22 cellular contexts compared by ENCODE assay signal in the genomic region with DNA sequence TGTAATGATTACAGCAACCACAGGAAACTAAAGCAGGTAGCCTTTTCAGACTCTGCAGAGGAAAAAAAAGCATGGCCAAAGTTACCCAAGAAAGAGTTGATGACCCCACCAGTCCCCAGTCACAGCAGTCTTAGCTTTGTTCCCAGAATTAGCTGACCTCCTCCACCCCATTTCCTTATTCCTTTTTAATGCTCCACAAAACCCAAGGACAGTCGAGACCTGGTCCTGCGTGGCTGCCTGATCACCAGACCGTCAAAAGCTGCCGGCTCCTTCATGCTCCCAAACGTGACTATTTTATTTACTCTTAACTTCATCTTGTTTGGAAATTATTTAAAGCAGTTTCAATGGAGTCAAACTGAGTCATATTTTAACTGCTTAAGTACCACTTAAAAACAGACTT. TPM values are rescaled to one million over a fixed set of nuclear protein-coding genes. Genes with fewer than 3 reads are reported as not detected.
DNase-seq lines count a peak whose midpoint lies in the region; FAIRE-seq and TF ChIP-seq lines count a peak whose summit lies in the region.
"Had no signal": no experiment of that assay in that cellular context is flagged by ENCODE, and none has a peak within 500 bp of the region (broad histone marks: within the 10 kb centered on the region; RNA-seq: fewer than 3 reads in every experiment).

No MANE protein-coding gene starts in this region.

- H3K27me3 ChIP-seq in BLaER1 treated with 17β-estradiol and CSF1 and Interleukin-3, amounts not matched to agents 10 nM and 100 nM = no peaks in the 10 kb centered on the region
- H3K27me3 ChIP-seq in astrocyte (ENCODE audit: insufficient read depth, low read length) = peaks cover 7% of the 10 kb centered on the region
- no peaks in the 10 kb centered on the region for H3K27me3 ChIP-seq in brain microvascular endothelial cell (replicated peaks)

- H3K27ac Mint-ChIP-seq in astrocyte (ENCODE audit: unreplicated experiment) = no peak overlapping the region

- in situ Hi-C loops in brain microvascular endothelial cell (cut with HindIII; ENCODE audit: low pct_ligation_motif_present, low sequenced_read_pairs) = no loop called here

- H4K20me1 ChIP-seq in BLaER1 treated with 17β-estradiol and CSF1 and Interleukin-3, amounts not matched to agents 10 nM and 100 nM = no peaks in the 10 kb centered on the region; a peak in 1 of 22 replicates
- H4K20me1 ChIP-seq in astrocyte (ENCODE audit: insufficient read depth, low read length) = no peaks in the 10 kb centered on the region

- H3K36me3 ChIP-seq in BLaER1 treated with 17β-estradiol and CSF1 and Interleukin-3, amounts not matched to agents 10 nM and 100 nM = no peaks in the 10 kb centered on the region
- H3K36me3 ChIP-seq in astrocyte (ENCODE audit: insufficient read depth, low read length) (no peaks in the 10 kb centered on the region), kidney (ENCODE audit: control insufficient read depth in 1 of 2, insufficient read depth in 2 of 2, low read length in 2 of 2) (no peaks in the 10 kb centered on the region), brain microvascular endothelial cell (replicated peaks) (no peaks in the 10 kb centered on the region)

- H2AFZ ChIP-seq in astrocyte (ENCODE audit: low read depth, low read length) = no peak overlapping the region

- H3K9me3 ChIP-seq in BLaER1 treated with 17β-estradiol and CSF1 and Interleukin-3, amounts not matched to agents 10 nM and 100 nM (replicated peaks in 1 of 11) = 0 out of 22 replicates have a peak, but pooled peaks cover 0 to 5% (median 0%) of the 10 kb centered on the region in 11 experiments
- H3K9me3 ChIP-seq in astrocyte (ENCODE audit: insufficient read depth, low read depth, low read length) = no peaks in the 10 kb centered on the region
- no peaks in the 10 kb centered on the region for H3K9me3 ChIP-seq in kidney (ENCODE audit: control insufficient read depth in 1 of 2, low read length in 2 of 2)

- no peak overlapping the region for H3K27ac ChIP-seq in BLaER1 treated with 17β-estradiol and CSF1 and Interleukin-3, amounts not matched to agents 10 nM and 100 nM
- H3K27ac ChIP-seq in astrocyte (ENCODE audit: low read depth, low read length) = no peak overlapping the region
- H3K27ac ChIP-seq in kidney (ENCODE audit: low read depth in 2 of 2, low read length in 2 of 2) = peak overlapping the region; percentile 1 to 71
- no peak overlapping the region for H3K27ac ChIP-seq in brain microvascular endothelial cell
- H3K27ac ChIP-seq: SK-N-MC had no signal

- H3K4me3 ChIP-seq in BLaER1 treated with 17β-estradiol and CSF1 and Interleukin-3, amounts not matched to agents 10 nM and 100 nM = no peak overlapping the region
- H3K4me3 ChIP-seq in astrocyte (ENCODE audit: insufficient read depth, low read depth, low read length) (no peak overlapping the region), kidney (ENCODE audit: low read length in 2 of 2) (no peak overlapping the region), brain microvascular endothelial cell (ENCODE audit: low read depth, low read length) (no peak overlapping the region)
- H3K4me3 ChIP-seq: SK-N-MC had no signal

- peaks cover 35% of the 10 kb centered on the region for H3K27me3 Mint-ChIP-seq in astrocyte (ENCODE audit: low read depth, unreplicated experiment)

- intact Hi-C loops in kidney (cut with DNase I) = no loop called here

- no peaks in the 10 kb centered on the region for H3K79me2 ChIP-seq in astrocyte (ENCODE audit: insufficient read depth, low read length)

- H3K36me3 Mint-ChIP-seq in astrocyte (ENCODE audit: low read depth, unreplicated experiment) = peaks cover 4% of the 10 kb centered on the region

- H3K4me3 Mint-ChIP-seq in astrocyte (ENCODE audit: unreplicated experiment) = no peak overlapping the region
- H3K4me3 Mint-ChIP-seq: CD8-positive, alpha-beta memory T cell had no signal

- H3K4me2 ChIP-seq in BLaER1 treated with 17β-estradiol and CSF1 and Interleukin-3, amounts not matched to agents 10 nM and 100 nM = peak overlapping the region in 9 of 11 experiments; percentile 11 to 86 (median 56); a peak in 16 of 22 replicates
- peak overlapping the region; percentile 20 for H3K4me2 ChIP-seq in astrocyte (ENCODE audit: low read length)

- H3K9me3 Mint-ChIP-seq in astrocyte (ENCODE audit: unreplicated experiment) = peaks cover 10% of the 10 kb centered on the region
- H3K9me3 Mint-ChIP-seq: CD8-positive, alpha-beta memory T cell had no signal

- peaks cover 18 to 36% (median 30%) of the 10 kb centered on the region in 10 experiments for H3K4me1 ChIP-seq in BLaER1 treated with 17β-estradiol and CSF1 and Interleukin-3, amounts not matched to agents 10 nM and 100 nM
- peaks cover 32% of the 10 kb centered on the region for H3K4me1 ChIP-seq in astrocyte (ENCODE audit: insufficient read depth, low read length)
- H3K4me1 ChIP-seq in kidney (ENCODE audit: control insufficient read depth in 1 of 2, insufficient read depth in 1 of 2, low read depth in 1 of 2, low read length in 2 of 2) = peaks cover 22 to 32% of the 10 kb centered on the region in 2 donors

- TF ChIP-seq CTCF in astrocyte (IDR thresholded peaks at IDR 0.05; ENCODE audit: insufficient read depth, low read depth, low read length) (no peak), kidney (IDR thresholded peaks at IDR 0.05; ENCODE audit: borderline replicate concordance, extremely low read depth, insufficient read depth) (no peak), brain microvascular endothelial cell (IDR thresholded peaks at IDR 0.05; ENCODE audit: low read depth, low read length, missing control alignments) (no peak)

- DNase-seq in astrocyte (ENCODE audit: low read depth) (no peak), kidney (peak; percentile 85), renal cortical epithelial cell (ENCODE audit: low read depth) (peak; percentile 94), HPDE6-E6E7 (ENCODE audit: extremely low spot score) (no peak), brain microvascular endothelial cell (no peak), NCI-H1417 (lab: John Stamatoyannopoulos, UW) (no peak)
- DNase-seq in activated naive CD4-positive, alpha-beta T cell treated with Interleukin-2 at 50 U/mL for 16 hours = no peak
- DNase-seq: 8988T; CD8-positive, alpha-beta memory T cell; GDM1; MM.1S; NCI-H1048; NCI-H1436; NCI-H187 treated with DMSO at 0.1 percent for 48 hours; NCI-H2107; NCI-H446 treated with DMSO at 0.1 percent for 48 hours; NCI-H526 treated with DMSO at 0.1 percent for 48 hours; OCI-M1 had no signal

- H3K9ac ChIP-seq in BLaER1 treated with 17β-estradiol and CSF1 and Interleukin-3, amounts not matched to agents 10 nM and 100 nM = no peak overlapping the region
- no peak overlapping the region for H3K9ac ChIP-seq in astrocyte (ENCODE audit: low read length)
- no peak overlapping the region for H3K9ac ChIP-seq in kidney (ENCODE audit: low read length in 2 of 2)

- H3K4me1 Mint-ChIP-seq in astrocyte (ENCODE audit: low read depth, unreplicated experiment) = peaks cover 15% of the 10 kb centered on the region
- H3K4me1 Mint-ChIP-seq: CD8-positive, alpha-beta memory T cell had no signal

- FAIRE-seq in astrocyte (lab: Jason Lieb, UNC) = no peak
- no peak for FAIRE-seq in kidney (lab: Jason Lieb, UNC)
- FAIRE-seq: GM18507, H1 had no signal

RNA-seq across cellular contexts. Expression of a gene that starts 28.7 kb away (rescaled TPM):
- total RNA-seq in astrocyte (7.7 and 9.4 TPM in 2 replicates), kidney (20.8 TPM), renal cortical epithelial cell (10.6 and 22.5 TPM in 2 replicates)
- 24.5 TPM for polyA plus RNA-seq in kidney (ENCODE audit: insufficient read depth, low read depth, low replicate concordance)

RNA-seq across cellular contexts. Expression of a gene that starts 48.1 kb away (rescaled TPM):
- total RNA-seq in astrocyte (0.48 and 0.77 TPM in 2 replicates), kidney (147 TPM), renal cortical epithelial cell (16.1 and 154 TPM in 2 replicates)
- polyA plus RNA-seq in kidney (ENCODE audit: insufficient read depth, low read depth, low replicate concordance) = 103 TPM

Comparison
In these comparisons a context has a peak if more than half of its experiments do, and no peak if none do; other contexts are left out.
1. H3K27ac ChIP-seq: peak in kidney (2 of 2); none in BLaER1 treated with 17β-estradiol and CSF1 and Interleukin-3, amounts not matched to agents 10 nM and 100 nM (0 of 11), astrocyte (single experiment) and brain microvascular endothelial cell (single experiment).
2. DNase-seq: peak in kidney (single experiment) and renal cortical epithelial cell (single experiment); none in astrocyte (single experiment), HPDE6-E6E7 (single experiment), brain microvascular endothelial cell (single experiment), activated naive CD4-positive, alpha-beta T cell treated with Interleukin-2 at 50 U/mL for 16 hours (single experiment) and NCI-H1417 (0 of 3).